Comparison of ENCODE assay signal across 1 cellular context in genomic region chr1:231522038-231522437, GRCh38.
TF ChIP-seq lines count a peak whose summit lies in the region.

No MANE protein-coding gene starts in this region.

TF ChIP-seq in HepG2, 621 proteins besides CTCF, POLR2A, EP300 and RAD21 (continued from another document and continues in another):
- TF ChIP-seq ZNF772 (CRISPR knock-in tag; IDR thresholded peaks at IDR 0.05): no peak
- TF ChIP-seq ZSCAN20 (CRISPR knock-in tag; IDR thresholded peaks at IDR 0.05; ENCODE audit: borderline replicate concordance): no peak
- TF ChIP-seq GATAD2A (CRISPR knock-in tag; IDR thresholded peaks at IDR 0.05): 0 out of 2 replicates have a peak, but pooled peaks have one; percentile 35
- no peak for TF ChIP-seq ZMYM2 (CRISPR knock-in tag; IDR thresholded peaks at IDR 0.05)
- TF ChIP-seq ZNF724P (CRISPR knock-in tag; IDR thresholded peaks at IDR 0.05; ENCODE audit: borderline replicate concordance): no peak
- 0 out of 2 replicates have a peak, but pooled peaks have one; percentile 28 for TF ChIP-seq POGZ (CRISPR knock-in tag; IDR thresholded peaks at IDR 0.05)
- peak; percentile 4; the same call in 1 of the 2 replicates for TF ChIP-seq ARID3A (IDR thresholded peaks at IDR 0.05; ENCODE audit: low read depth, low read length)
- no peak; the same call in 1 of the 2 replicates for TF ChIP-seq NR2F6 (IDR thresholded peaks at IDR 0.05)
- peak; percentile 10; the same call in 1 of the 2 replicates for TF ChIP-seq NR2F6 (CRISPR knock-in tag; IDR thresholded peaks at IDR 0.05)
- TF ChIP-seq, protein P1, sequence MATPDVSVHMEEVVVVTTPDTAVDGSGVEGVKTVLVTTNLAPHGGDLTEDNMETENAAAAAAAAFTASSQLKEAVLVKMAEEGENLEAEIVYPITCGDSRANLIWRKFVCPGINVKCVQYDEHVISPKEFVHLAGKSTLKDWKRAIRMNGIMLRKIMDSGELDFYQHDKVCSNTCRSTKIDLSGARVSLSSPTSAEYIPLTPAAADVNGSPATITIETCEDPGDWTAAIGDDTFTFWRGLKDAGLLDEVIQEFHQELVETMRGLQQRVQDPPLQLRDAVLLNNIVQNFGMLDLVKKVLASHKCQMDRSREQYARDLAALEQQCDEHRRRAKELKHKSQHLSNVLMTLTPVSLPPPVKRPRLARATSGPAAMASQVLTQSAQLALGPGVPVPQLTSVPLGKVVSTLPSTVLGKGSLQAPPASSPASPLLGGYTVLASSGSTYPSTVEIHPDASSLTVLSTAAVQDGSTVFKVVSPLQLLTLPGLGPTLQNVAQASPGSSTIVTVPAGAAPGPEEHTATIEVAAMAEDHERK (CRISPR knock-in tag; IDR thresholded peaks at IDR 0.05; ENCODE audit: low read depth): no peak
- TF ChIP-seq, protein P2, sequence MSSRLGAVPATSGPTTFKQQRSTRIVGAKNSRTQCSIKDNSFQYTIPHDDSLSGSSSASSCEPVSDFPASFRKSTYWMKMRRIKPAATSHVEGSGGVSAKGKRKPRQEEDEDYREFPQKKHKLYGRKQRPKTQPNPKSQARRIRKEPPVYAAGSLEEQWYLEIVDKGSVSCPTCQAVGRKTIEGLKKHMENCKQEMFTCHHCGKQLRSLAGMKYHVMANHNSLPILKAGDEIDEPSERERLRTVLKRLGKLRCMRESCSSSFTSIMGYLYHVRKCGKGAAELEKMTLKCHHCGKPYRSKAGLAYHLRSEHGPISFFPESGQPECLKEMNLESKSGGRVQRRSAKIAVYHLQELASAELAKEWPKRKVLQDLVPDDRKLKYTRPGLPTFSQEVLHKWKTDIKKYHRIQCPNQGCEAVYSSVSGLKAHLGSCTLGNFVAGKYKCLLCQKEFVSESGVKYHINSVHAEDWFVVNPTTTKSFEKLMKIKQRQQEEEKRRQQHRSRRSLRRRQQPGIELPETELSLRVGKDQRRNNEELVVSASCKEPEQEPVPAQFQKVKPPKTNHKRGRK (CRISPR knock-in tag; IDR thresholded peaks at IDR 0.05): no peak
- TF ChIP-seq THRA (CRISPR knock-in tag; IDR thresholded peaks at IDR 0.05; ENCODE audit: borderline replicate concordance): no peak
- peak; percentile 46; the same call in 1 of the 2 replicates for TF ChIP-seq KAT8 (CRISPR knock-in tag; IDR thresholded peaks at IDR 0.05)
- TF ChIP-seq U2AF1 (optimal IDR thresholded peaks at IDR 0.05; ENCODE audit: low read depth, low read length): no peak
- peak; percentile 19; the same call in 1 of the 2 replicates for TF ChIP-seq SOX13 (IDR thresholded peaks at IDR 0.05)
- TF ChIP-seq SOX13 (CRISPR knock-in tag; conservative IDR thresholded peaks at IDR 0.05 in 1 of 2, IDR thresholded peaks at IDR 0.05 in 1 of 2): peak in 1 of 2 experiments; percentile 78; a peak in 2 of 4 replicates
- TF ChIP-seq ZNF430 (CRISPR knock-in tag; IDR thresholded peaks at IDR 0.05): no peak
- TF ChIP-seq SP5 (CRISPR knock-in tag; IDR thresholded peaks at IDR 0.05; ENCODE audit: borderline replicate concordance, low read depth): no peak
- TF ChIP-seq ZNF496 (CRISPR knock-in tag; IDR thresholded peaks at IDR 0.05; ENCODE audit: insufficient replicate concordance): no peak
- TF ChIP-seq ZNF777 (CRISPR knock-in tag; IDR thresholded peaks at IDR 0.05): no peak
- TF ChIP-seq ZNF282 (IDR thresholded peaks at IDR 0.05; ENCODE audit: partially characterized antibody): no peak
- TF ChIP-seq HIVEP1 (CRISPR knock-in tag; IDR thresholded peaks at IDR 0.05): no peak
- TF ChIP-seq PAXIP1 (CRISPR knock-in tag; conservative IDR thresholded peaks at IDR 0.05): no peak
- TF ChIP-seq ELF1 (CRISPR knock-in tag; IDR thresholded peaks at IDR 0.05): no peak
- TF ChIP-seq ZNF703 (CRISPR knock-in tag; IDR thresholded peaks at IDR 0.05; ENCODE audit: borderline replicate concordance): no peak
- TF ChIP-seq, protein P3, sequence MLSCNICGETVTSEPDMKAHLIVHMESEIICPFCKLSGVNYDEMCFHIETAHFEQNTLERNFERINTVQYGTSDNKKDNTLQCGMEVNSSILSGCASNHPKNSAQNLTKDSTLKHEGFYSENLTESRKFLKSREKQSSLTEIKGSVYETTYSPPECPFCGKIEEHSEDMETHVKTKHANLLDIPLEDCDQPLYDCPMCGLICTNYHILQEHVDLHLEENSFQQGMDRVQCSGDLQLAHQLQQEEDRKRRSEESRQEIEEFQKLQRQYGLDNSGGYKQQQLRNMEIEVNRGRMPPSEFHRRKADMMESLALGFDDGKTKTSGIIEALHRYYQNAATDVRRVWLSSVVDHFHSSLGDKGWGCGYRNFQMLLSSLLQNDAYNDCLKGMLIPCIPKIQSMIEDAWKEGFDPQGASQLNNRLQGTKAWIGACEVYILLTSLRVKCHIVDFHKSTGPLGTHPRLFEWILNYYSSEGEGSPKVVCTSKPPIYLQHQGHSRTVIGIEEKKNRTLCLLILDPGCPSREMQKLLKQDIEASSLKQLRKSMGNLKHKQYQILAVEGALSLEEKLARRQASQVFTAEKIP (CRISPR knock-in tag; IDR thresholded peaks at IDR 0.05; ENCODE audit: borderline replicate concordance): no peak
- TF ChIP-seq ZNF224 (CRISPR knock-in tag; IDR thresholded peaks at IDR 0.05): no peak
- no peak for TF ChIP-seq ATF3 (CRISPR knock-in tag; IDR thresholded peaks at IDR 0.05)
- no peak for TF ChIP-seq SOX6 (IDR thresholded peaks at IDR 0.05)
- peak; percentile 69 for TF ChIP-seq SOX6 (CRISPR knock-in tag; IDR thresholded peaks at IDR 0.05)
- TF ChIP-seq SALL1 (CRISPR knock-in tag; IDR thresholded peaks at IDR 0.05): no peak
- TF ChIP-seq FOXA1 (IDR thresholded peaks at IDR 0.05): no peak
- TF ChIP-seq FOXA1 (CRISPR knock-in tag; IDR thresholded peaks at IDR 0.05): peak; percentile 41; the same call in 1 of the 2 replicates
- peak; percentile 36; the same call in 1 of the 2 replicates for TF ChIP-seq ZMYM4 (CRISPR knock-in tag; IDR thresholded peaks at IDR 0.05)
- no peak for TF ChIP-seq ZNF124 (CRISPR knock-in tag; IDR thresholded peaks at IDR 0.05)
- TF ChIP-seq, protein P4, sequence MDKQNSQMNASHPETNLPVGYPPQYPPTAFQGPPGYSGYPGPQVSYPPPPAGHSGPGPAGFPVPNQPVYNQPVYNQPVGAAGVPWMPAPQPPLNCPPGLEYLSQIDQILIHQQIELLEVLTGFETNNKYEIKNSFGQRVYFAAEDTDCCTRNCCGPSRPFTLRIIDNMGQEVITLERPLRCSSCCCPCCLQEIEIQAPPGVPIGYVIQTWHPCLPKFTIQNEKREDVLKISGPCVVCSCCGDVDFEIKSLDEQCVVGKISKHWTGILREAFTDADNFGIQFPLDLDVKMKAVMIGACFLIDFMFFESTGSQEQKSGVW (CRISPR knock-in tag; IDR thresholded peaks at IDR 0.05; ENCODE audit: borderline replicate concordance): no peak
- peak; percentile 20; the same call in 1 of the 2 replicates for TF ChIP-seq RXRB (CRISPR knock-in tag; IDR thresholded peaks at IDR 0.05; ENCODE audit: borderline replicate concordance)
- no peak for TF ChIP-seq ZNF761 (CRISPR knock-in tag; conservative IDR thresholded peaks at IDR 0.05)
- no peak for TF ChIP-seq GABPA (IDR thresholded peaks at IDR 0.05; ENCODE audit: low read depth, low read length)
- no peak for TF ChIP-seq GABPA (CRISPR knock-in tag; IDR thresholded peaks at IDR 0.05; ENCODE audit: low read depth)
- TF ChIP-seq ZNF816 (CRISPR knock-in tag; IDR thresholded peaks at IDR 0.05; ENCODE audit: borderline replicate concordance): no peak
- TF ChIP-seq ZNF335 (CRISPR knock-in tag; IDR thresholded peaks at IDR 0.05): peak; percentile 82; the same call in 1 of the 2 replicates
- no peak for TF ChIP-seq MIER3 (CRISPR knock-in tag; IDR thresholded peaks at IDR 0.05; ENCODE audit: borderline replicate concordance)
- TF ChIP-seq CENPX (CRISPR knock-in tag; IDR thresholded peaks at IDR 0.05): no peak
- no peak for TF ChIP-seq HNF1B (CRISPR knock-in tag; IDR thresholded peaks at IDR 0.05)
- peak; percentile 28; the same call in 1 of the 2 replicates for TF ChIP-seq ZNF878 (CRISPR knock-in tag; IDR thresholded peaks at IDR 0.05)
- no peak for TF ChIP-seq ZNF180 (CRISPR knock-in tag; IDR thresholded peaks at IDR 0.05; ENCODE audit: borderline replicate concordance, low read depth)
- TF ChIP-seq MYPOP (CRISPR knock-in tag; IDR thresholded peaks at IDR 0.05): no peak
- no peak for TF ChIP-seq ZBTB7A (CRISPR knock-in tag; IDR thresholded peaks at IDR 0.05)
- TF ChIP-seq TAF1 (CRISPR knock-in tag; IDR thresholded peaks at IDR 0.05): no peak
- TF ChIP-seq ZBTB21 (CRISPR knock-in tag; IDR thresholded peaks at IDR 0.05): peak; percentile 68; the same call in 1 of the 2 replicates
- no peak for TF ChIP-seq NFYC (CRISPR knock-in tag; IDR thresholded peaks at IDR 0.05)
- peak; percentile 39; the same call in 1 of the 2 replicates for TF ChIP-seq SOX5 (CRISPR knock-in tag; IDR thresholded peaks at IDR 0.05; ENCODE audit: borderline replicate concordance)
- TF ChIP-seq HNF4A (CRISPR knock-in tag; IDR thresholded peaks at IDR 0.05): peak; percentile 56
